ENCODE assay signal across 8 cellular contexts in genomic region chr2:70554338-70554892, GRCh38. TPM values are rescaled to one million over a fixed set of nuclear protein-coding genes. Genes with fewer than 3 reads are reported as not detected.
DNase-seq lines count a peak whose midpoint lies in the region; ATAC-seq and TF ChIP-seq lines count a peak whose summit lies in the region.

No MANE protein-coding gene starts in this region.

- WGBS in aorta, 2 donors = 22 to 26% methylated on average over 18 of the region's 18 CpGs

- H3K9me3 ChIP-seq in right atrium auricular region = no peaks in the 10 kb centered on the region
- no peaks in the 10 kb centered on the region for H3K9me3 ChIP-seq in mucosa of stomach (ENCODE audit: control insufficient read depth, low read length)
- no peaks in the 10 kb centered on the region for H3K9me3 ChIP-seq in aorta (ENCODE audit: control insufficient read depth, low read length)

- intact Hi-C loops in left cardiac atrium (cut with DNase I) (loop anchor here in 1 of 2 donors (5.0 kb wide), 1 partner anchor 63 kb away; no protein-coding TSS in a partner anchor), aorta (cut with DNase I) (no loop called here)

- TF ChIP-seq CTCF in right atrium auricular region (IDR thresholded peaks at IDR 0.05) = peak in 1 of 2 donors; percentile 12

- ATAC-seq in left cardiac atrium (no peak), aorta (ENCODE audit: low FRiP score) (no peak), GM21447 (IDR thresholded peaks at IDR 0.05; ENCODE audit: unreplicated experiment) (no peak), GM21786 (IDR thresholded peaks at IDR 0.05; ENCODE audit: unreplicated experiment) (no peak)
- no peak for ATAC-seq in central memory CD8-positive, alpha-beta T cell (replicated peaks; ENCODE audit: extremely low read depth, poor library complexity, severe bottlenecking)

- H3K9ac ChIP-seq in mucosa of stomach (ENCODE audit: low read length) = peak overlapping the region; percentile 9

- no peak overlapping the region for H3K27ac Mint-ChIP-seq in central memory CD8-positive, alpha-beta T cell (ENCODE audit: low read depth)

- peak overlapping the region; percentile 93 for H3K4me3 Mint-ChIP-seq in central memory CD8-positive, alpha-beta T cell

- peaks cover 0 to 22% of the 10 kb centered on the region in 2 donors for H3K4me1 ChIP-seq in right atrium auricular region
- peaks cover 33% of the 10 kb centered on the region for H3K4me1 ChIP-seq in mucosa of stomach (ENCODE audit: control insufficient read depth, insufficient read depth, low read length)
- H3K4me1 ChIP-seq in aorta (ENCODE audit: control insufficient read depth in 1 of 2, insufficient read depth in 2 of 2, low read length in 2 of 2) = peaks cover 2% of the 10 kb centered on the region in 2 donors

- H3K27ac ChIP-seq in right atrium auricular region (peak overlapping the region in 1 of 2 donors; percentile 51), aorta (ENCODE audit: low read depth in 1 of 2, low read length in 2 of 2) (no peak overlapping the region)

- H3K36me3 ChIP-seq in right atrium auricular region = no peaks in the 10 kb centered on the region
- no peaks in the 10 kb centered on the region for H3K36me3 ChIP-seq in mucosa of stomach (ENCODE audit: control insufficient read depth, insufficient read depth, low read length)
- no peaks in the 10 kb centered on the region for H3K36me3 ChIP-seq in aorta (ENCODE audit: control insufficient read depth in 1 of 2, insufficient read depth in 2 of 2, low read length in 1 of 2)

- H3K4me3 ChIP-seq in right atrium auricular region (peak overlapping the region; percentile 47 to 71), mucosa of stomach (ENCODE audit: low read length) (no peak overlapping the region), aorta (ENCODE audit: low read length in 2 of 2) (peak overlapping the region; percentile 77 to 81)

- H3K36me3 Mint-ChIP-seq in central memory CD8-positive, alpha-beta T cell (ENCODE audit: insufficient read depth) = no peaks in the 10 kb centered on the region

- DNase-seq in right atrium auricular region (ENCODE audit: low spot score) = no peak
- no peak for DNase-seq in left cardiac atrium
- no peak for DNase-seq in central memory CD8-positive, alpha-beta T cell (ENCODE audit: low spot score in 2 of 2)
- DNase-seq in aorta = no peak
- no peak for DNase-seq in NCI-H510A (lab: John Stamatoyannopoulos, UW)

- H3K27me3 ChIP-seq in right atrium auricular region (peaks cover 0 to 6% of the 10 kb centered on the region in 2 donors), mucosa of stomach (ENCODE audit: control insufficient read depth, insufficient read depth, low read length) (peaks cover 3% of the 10 kb centered on the region), aorta (ENCODE audit: control insufficient read depth in 1 of 2, insufficient read depth in 2 of 2, low read length in 1 of 2) (no peaks in the 10 kb centered on the region)

- peaks cover 26% of the 10 kb centered on the region for H3K4me1 Mint-ChIP-seq in central memory CD8-positive, alpha-beta T cell

- peaks cover 20% of the 10 kb centered on the region for H3K27me3 Mint-ChIP-seq in central memory CD8-positive, alpha-beta T cell

- H3K9me3 Mint-ChIP-seq in central memory CD8-positive, alpha-beta T cell = no peaks in the 10 kb centered on the region

RNA-seq across cellular contexts. Expression of gene TGFA, which starts 0.8 kb away (rescaled TPM):
- 1 to 10 TPM in 1 of 2 donors, under 1 TPM in 1; 0.24 to 1.7 TPM for total RNA-seq in right atrium auricular region
- total RNA-seq in left cardiac atrium = 1 to 10 TPM; 1.0 TPM
- total RNA-seq in aorta = 1 to 10 TPM; 2.0 to 2.5 TPM
- polyA plus RNA-seq in aorta = 1 to 10 TPM in 1 of 2 donors, under 1 TPM in 1; 0.13 to 1.3 TPM
